Comparison of ENCODE assay signal across 20 cellular contexts in genomic region chr15:76172782-76173181, GRCh38.
A peak's percentile ranks its signal among the peaks of the same experiment; 100 is the strongest.
DNase-seq lines count a peak whose midpoint lies in the region; ATAC-seq and TF ChIP-seq lines count a peak whose summit lies in the region.
"Had no signal": no experiment of that assay in that cellular context is flagged by ENCODE, and none has a peak within 500 bp of the region (broad histone marks: within the 10 kb centered on the region; RNA-seq: fewer than 3 reads in every experiment).

No MANE protein-coding gene starts in this region.

- H4K20me1 ChIP-seq in mammary epithelial cell (ENCODE audit: insufficient read depth, low read length) = no peaks in the 10 kb centered on the region

- H3K4me3 Mint-ChIP-seq in MCF 10A (ENCODE audit: unreplicated experiment) = no peak overlapping the region
- H3K4me3 Mint-ChIP-seq in dendritic cell treated with granulocyte-macrophage colony-stimulating factor and Interleukin-4, amounts not matched to agents 40 ng/mL and 50 ng/mL, for 4 days = no peak overlapping the region
- H3K4me3 Mint-ChIP-seq in Calu3 (ENCODE audit: low read depth, unreplicated experiment) = no peak overlapping the region
- H3K4me3 Mint-ChIP-seq: CD4-positive, alpha-beta T cell had no signal

- no peak overlapping the region for H3K27ac ChIP-seq in mammary epithelial cell (ENCODE audit: insufficient read depth, low read depth, low read length)
- H3K27ac ChIP-seq in psoas muscle = peak overlapping the region; percentile 46
- H3K27ac ChIP-seq: 22Rv1, Peyer's patch had no signal

- H3K9me3 ChIP-seq in mammary epithelial cell (replicated peaks; ENCODE audit: insufficient read depth, low read length) (peaks cover 5% of the 10 kb centered on the region), psoas muscle (no peaks in the 10 kb centered on the region)
- H3K9me3 ChIP-seq: BE2C, HAP-1, Peyer's patch had no signal

- H3K9ac ChIP-seq in mammary epithelial cell (ENCODE audit: insufficient read depth, low read length) = no peak overlapping the region

- CTCF ChIA-PET in MCF 10A (lab: Yijun Ruan, JAX) (interaction anchor here (0.6 to 1.4 kb wide), 3 partner anchors 14 to 123 kb away, joined by 4 read pairs; no protein-coding TSS in a partner anchor), mammary epithelial cell (lab: Charles Lee; ENCODE audit: low non-redundant PET) (no interaction called here), Calu3 (lab: Charles Lee) (no interaction called here)

- peaks cover 7% of the 10 kb centered on the region for H3K9me3 Mint-ChIP-seq in MCF 10A (ENCODE audit: unreplicated experiment)
- no peaks in the 10 kb centered on the region for H3K9me3 Mint-ChIP-seq in dendritic cell treated with granulocyte-macrophage colony-stimulating factor and Interleukin-4, amounts not matched to agents 40 ng/mL and 50 ng/mL, for 4 days
- no peaks in the 10 kb centered on the region for H3K9me3 Mint-ChIP-seq in Calu3 (ENCODE audit: low read depth, unreplicated experiment)
- H3K9me3 Mint-ChIP-seq: CD4-positive, alpha-beta T cell had no signal

- TF ChIP-seq CTCF in MCF 10A (IDR thresholded peaks at IDR 0.05; ENCODE audit: unreplicated experiment) (no peak), mammary epithelial cell (conservative IDR thresholded peaks at IDR 0.05 in 1 of 2, IDR thresholded peaks at IDR 0.05 in 1 of 2; ENCODE audit: extremely low read depth in 1 of 2, insufficient read depth in 1 of 2, low read depth in 1 of 2, low read length in 2 of 2) (no peak), psoas muscle (IDR thresholded peaks at IDR 0.05) (no peak), Calu3 (IDR thresholded peaks at IDR 0.05; ENCODE audit: unreplicated experiment) (no peak)

- H3K79me2 ChIP-seq in mammary epithelial cell (ENCODE audit: insufficient read depth, low read length) = no peaks in the 10 kb centered on the region

- H3K27me3 ChIP-seq in mammary epithelial cell (ENCODE audit: insufficient read depth, low read length) = no peaks in the 10 kb centered on the region
- no peaks in the 10 kb centered on the region for H3K27me3 ChIP-seq in psoas muscle (ENCODE audit: insufficient read depth in 3 of 3, low read length in 2 of 3)
- H3K27me3 ChIP-seq: BE2C, Peyer's patch had no signal

- H3K27ac Mint-ChIP-seq in MCF 10A (ENCODE audit: low read depth, unreplicated experiment) (peak overlapping the region; percentile 81), Calu3 (ENCODE audit: unreplicated experiment) (no peak overlapping the region)
- H3K27ac Mint-ChIP-seq in dendritic cell treated with granulocyte-macrophage colony-stimulating factor and Interleukin-4, amounts not matched to agents 40 ng/mL and 50 ng/mL, for 4 days = peak overlapping the region; percentile 58
- H3K27ac Mint-ChIP-seq: CD4-positive, alpha-beta T cell had no signal

- dilution Hi-C loops in mammary epithelial cell (cut with HindIII; ENCODE audit: low sequenced_read_pairs) = no loop called here

- in situ Hi-C loops in mammary epithelial cell (cut with MboI; ENCODE audit: low sequenced_read_pairs in 2 of 2) = no loop called here

- peaks cover 3% of the 10 kb centered on the region for H3K36me3 Mint-ChIP-seq in MCF 10A (ENCODE audit: insufficient read depth, unreplicated experiment)
- H3K36me3 Mint-ChIP-seq in dendritic cell treated with granulocyte-macrophage colony-stimulating factor and Interleukin-4, amounts not matched to agents 40 ng/mL and 50 ng/mL, for 4 days (ENCODE audit: low read depth) = no peaks in the 10 kb centered on the region
- no peaks in the 10 kb centered on the region for H3K36me3 Mint-ChIP-seq in Calu3 (ENCODE audit: insufficient read depth, unreplicated experiment)

- H3K4me2 ChIP-seq in mammary epithelial cell (ENCODE audit: insufficient read depth, low read depth, low read length) = no peak overlapping the region

- no peak overlapping the region for H2AFZ ChIP-seq in mammary epithelial cell (ENCODE audit: low read depth, low read length)

- H3K4me1 ChIP-seq in mammary epithelial cell (ENCODE audit: insufficient read depth, low read length) (peaks cover 7% of the 10 kb centered on the region), psoas muscle (peaks cover 28% of the 10 kb centered on the region)
- H3K4me1 ChIP-seq: BE2C, HAP-1, Peyer's patch had no signal

- H3K4me1 Mint-ChIP-seq in MCF 10A (ENCODE audit: insufficient read depth, unreplicated experiment) (peaks cover 21% of the 10 kb centered on the region), Calu3 (ENCODE audit: low read depth, unreplicated experiment) (peaks cover 5% of the 10 kb centered on the region)
- H3K4me1 Mint-ChIP-seq in dendritic cell treated with granulocyte-macrophage colony-stimulating factor and Interleukin-4, amounts not matched to agents 40 ng/mL and 50 ng/mL, for 4 days (ENCODE audit: low read depth) = peaks cover 59% of the 10 kb centered on the region

- intact Hi-C loops in MCF 10A (cut with micrococcal nuclease) (no loop called here), mammary epithelial cell (cut with micrococcal nuclease) (no loop called here), psoas muscle (cut with DNase I) (no loop called here), Calu3 (cut with micrococcal nuclease; ENCODE audit: unreplicated experiment) (no loop called here)
- intact Hi-C loops in dendritic cell treated with granulocyte-macrophage colony-stimulating factor and Interleukin-4, amounts not matched to agents 40 ng/mL and 50 ng/mL, for 4 days (cut with micrococcal nuclease) = no loop called here

- H3K36me3 ChIP-seq in mammary epithelial cell (ENCODE audit: insufficient read depth, low read length) (no peaks in the 10 kb centered on the region), psoas muscle (ENCODE audit: insufficient read depth in 1 of 2, low read depth in 1 of 2) (no peaks in the 10 kb centered on the region)
- H3K36me3 ChIP-seq: BE2C, HAP-1, Peyer's patch had no signal

- DNase-seq in MCF 10A (ENCODE audit: unreplicated experiment) (no peak), mammary epithelial cell (no peak), NCI-H2171 treated with DMSO at 0.1 percent for 48 hours (lab: John Stamatoyannopoulos, UW) (peak; percentile 91), psoas muscle (no peak), glomerular visceral epithelial cell (ENCODE audit: extremely low spot score) (no peak), SW480 (ENCODE audit: low spot score) (no peak), Calu3 (no peak)
- DNase-seq: BE2C; CD4-positive, alpha-beta T cell; DMS79 treated with DMSO at 0.1 percent for 48 hours; Karpas-422; MM.1S; NCI-H1105 treated with DMSO at 0.1 percent for 48 hours; NCI-H187 treated with DMSO at 0.1 percent for 48 hours; NCI-H446 treated with DMSO at 0.1 percent for 48 hours; Peyer's patch; SIG-M5 had no signal

- BruUV-seq in MCF 10A (replicated peaks; lab: Mats Ljungman, UMichigan) (no TSS peak), mammary epithelial cell (replicated peaks; lab: Mats Ljungman, UMichigan) (no TSS peak), Calu3 (replicated peaks; lab: Mats Ljungman, UMichigan) (no TSS peak)

- POLR2A ChIA-PET in MCF 10A (lab: Yijun Ruan, JAX) = interaction anchor here (0.7 kb wide), 1 partner anchor 9 kb away, joined by 3 read pairs; no protein-coding TSS in a partner anchor

- no peak for ATAC-seq in psoas muscle

- H3K27me3 Mint-ChIP-seq in MCF 10A (ENCODE audit: insufficient read depth, unreplicated experiment) (no peaks in the 10 kb centered on the region), Calu3 (ENCODE audit: unreplicated experiment) (peaks cover 42% of the 10 kb centered on the region)
- H3K27me3 Mint-ChIP-seq in dendritic cell treated with granulocyte-macrophage colony-stimulating factor and Interleukin-4, amounts not matched to agents 40 ng/mL and 50 ng/mL, for 4 days = peaks cover 22% of the 10 kb centered on the region

- WGBS in mammary epithelial cell (ENCODE audit: low coverage, missing lambda C conversion rate) = 90% methylated on average over 13 of the region's 16 CpGs
- 58 to 67% (median 65%) methylated on average over 16 of the region's 16 CpGs for WGBS in psoas muscle, 3 donors

- H3K4me3 ChIP-seq in mammary epithelial cell (replicated peaks in 1 of 3; ENCODE audit: insufficient read depth in 1 of 3, low read depth in 2 of 3, low read length in 3 of 3) = no peak overlapping the region
- no peak overlapping the region for H3K4me3 ChIP-seq in psoas muscle
- H3K4me3 ChIP-seq: HAP-1, Peyer's patch had no signal
